Comparison of ENCODE assay signal across 16 cellular contexts in genomic region chr14:90553921-90554336, GRCh38.
DNase-seq lines count a peak whose midpoint lies in the region; ATAC-seq and TF ChIP-seq lines count a peak whose summit lies in the region.
"Had no signal": no experiment of that assay in that cellular context is flagged by ENCODE, and none has a peak within 500 bp of the region (broad histone marks: within the 10 kb centered on the region; RNA-seq: fewer than 3 reads in every experiment).

No MANE protein-coding gene starts in this region.

- H3K27ac ChIP-seq in right cardiac atrium (ENCODE audit: low read length), result peak overlapping the region; percentile 5
- peak overlapping the region in 4 of 10 donors; percentile 19 to 58 (median 24) for H3K27ac ChIP-seq in heart right ventricle
- peak overlapping the region; percentile 94 for H3K27ac ChIP-seq in caudate nucleus (ENCODE audit: low read depth, low read length)
- peak overlapping the region; percentile 11 to 81 (median 66) for H3K27ac ChIP-seq in transverse colon
- no peak overlapping the region for H3K27ac ChIP-seq in adrenal gland
- H3K27ac ChIP-seq: PC-9 had no signal

- H3K4me3 ChIP-seq in right cardiac atrium (ENCODE audit: low read length) (no peak overlapping the region), heart right ventricle (no peak overlapping the region), transverse colon (no peak overlapping the region), adrenal gland (no peak overlapping the region)
- H3K4me3 ChIP-seq: HAP-1, PC-9 had no signal

- intact Hi-C loops in right cardiac atrium (cut with DNase I) (no loop called here), heart right ventricle (cut with DNase I) (no loop called here), transverse colon (cut with DNase I; ENCODE audit: low total_unique reads) (loop anchor here (10.0 kb wide), 1 partner anchor 121 kb away; no protein-coding TSS in a partner anchor), adrenal gland (cut with DNase I) (no loop called here)

- no peaks in the 10 kb centered on the region for H3K36me3 Mint-ChIP-seq in natural killer cell treated with Interleukin-12 subunit alpha and Interleukin-12 subunit beta and Interleukin-15 and Interleukin-18, amount 100 ng/mL, for 72 hours
- H3K36me3 Mint-ChIP-seq: memory B cell had no signal

- TF ChIP-seq EP300 in transverse colon (IDR thresholded peaks at IDR 0.05; ENCODE audit: low read depth), result no peak

- peaks cover 0 to 4% (median 0%) of the 10 kb centered on the region in 9 donors for H3K36me3 ChIP-seq in heart right ventricle
- no peaks in the 10 kb centered on the region for H3K36me3 ChIP-seq in transverse colon
- no peaks in the 10 kb centered on the region for H3K36me3 ChIP-seq in adrenal gland (replicated peaks in 1 of 2)
- H3K36me3 ChIP-seq: HAP-1 had no signal

- no peak overlapping the region for H3K27ac Mint-ChIP-seq in natural killer cell treated with Interleukin-12 subunit alpha and Interleukin-12 subunit beta and Interleukin-15 and Interleukin-18, amount 100 ng/mL, for 72 hours
- H3K27ac Mint-ChIP-seq: activated CD4-positive, alpha-beta T cell treated with anti-CD3 and anti-CD28 coated beads for 36 hours; activated naive CD4-positive, alpha-beta T cell treated with anti-CD3 and anti-CD28 coated beads for 36 hours; memory B cell had no signal

- H3K27me3 Mint-ChIP-seq in natural killer cell treated with Interleukin-12 subunit alpha and Interleukin-12 subunit beta and Interleukin-15 and Interleukin-18, amount 100 ng/mL, for 72 hours, result no peaks in the 10 kb centered on the region
- H3K27me3 Mint-ChIP-seq: activated CD4-positive, alpha-beta T cell treated with anti-CD3 and anti-CD28 coated beads for 36 hours had no signal

- ATAC-seq in right cardiac atrium (no peak), heart right ventricle (no peak)
- ATAC-seq in natural killer cell treated with Interleukin-12 subunit alpha and Interleukin-12 subunit beta and Interleukin-15 and Interleukin-18, amount 100 ng/mL, for 72 hours, result no peak
- ATAC-seq: activated CD4-positive, alpha-beta T cell treated with anti-CD3 and anti-CD28 coated beads for 36 hours had no signal

- H3K27me3 ChIP-seq in right cardiac atrium (ENCODE audit: control insufficient read depth, insufficient read depth), result no peaks in the 10 kb centered on the region
- no peaks in the 10 kb centered on the region for H3K27me3 ChIP-seq in heart right ventricle
- no peaks in the 10 kb centered on the region for H3K27me3 ChIP-seq in transverse colon
- H3K27me3 ChIP-seq in adrenal gland, result no peaks in the 10 kb centered on the region

- in situ Hi-C loops in transverse colon (cut with MboI; ENCODE audit: low pct_ligation_motif_present in 1 of 4, low pct_unique_long_range_greater_than_20kb in 1 of 4, low sequenced_read_pairs in 3 of 4), result no loop called here

- H3K4me1 ChIP-seq in right cardiac atrium (ENCODE audit: control insufficient read depth, insufficient read depth, low read length) (peaks cover 8% of the 10 kb centered on the region), heart right ventricle (peaks cover 0 to 42% (median 28%) of the 10 kb centered on the region in 9 donors), transverse colon (peaks cover 0 to 14% (median 12%) of the 10 kb centered on the region in 4 donors), adrenal gland (replicated peaks in 1 of 2) (peaks cover 12 to 14% of the 10 kb centered on the region in 2 donors)
- H3K4me1 ChIP-seq: HAP-1 had no signal

- DNase-seq in right cardiac atrium (peak in 2 of 3 donors; percentile 26 to 32), heart right ventricle (no peak), caudate nucleus (lab: John Stamatoyannopoulos, UW) (peak in 7 of 61 donors; percentile 50 to 80 (median 70)), transverse colon (no peak), adrenal gland (no peak), GF-D8 (lab: John Stamatoyannopoulos, UW) (no peak)
- peak; percentile 49 for DNase-seq in natural killer cell treated with Interleukin-12 subunit alpha and Interleukin-12 subunit beta and Interleukin-15 and Interleukin-18, amount 100 ng/mL, for 72 hours (ENCODE audit: low spot score)
- no peak for DNase-seq in activated effector memory CD4-positive, alpha-beta T cell treated with Interleukin-2 at 50 U/mL for 16 hours
- DNase-seq: activated CD4-positive, alpha-beta T cell treated with anti-CD3 and anti-CD28 coated beads for 36 hours; activated CD8-positive, alpha-beta memory T cell treated with anti-CD3 and anti-CD28 coated beads, Interleukin-2, amount 50 U/mL, for 4 hours; activated naive CD4-positive, alpha-beta T cell treated with anti-CD3 and anti-CD28 coated beads for 36 hours; KG1; PC-9; T-helper 9 cell had no signal

- H3K9me3 Mint-ChIP-seq in natural killer cell treated with Interleukin-12 subunit alpha and Interleukin-12 subunit beta and Interleukin-15 and Interleukin-18, amount 100 ng/mL, for 72 hours, result no peaks in the 10 kb centered on the region
- H3K9me3 Mint-ChIP-seq: activated naive CD4-positive, alpha-beta T cell treated with anti-CD3 and anti-CD28 coated beads for 36 hours had no signal

- no peaks in the 10 kb centered on the region for H3K4me1 Mint-ChIP-seq in natural killer cell treated with Interleukin-12 subunit alpha and Interleukin-12 subunit beta and Interleukin-15 and Interleukin-18, amount 100 ng/mL, for 72 hours (ENCODE audit: low read depth in 2 of 2)
- H3K4me1 Mint-ChIP-seq: activated CD4-positive, alpha-beta T cell treated with anti-CD3 and anti-CD28 coated beads for 36 hours; memory B cell had no signal

- WGBS in right cardiac atrium, result 68% methylated on average over 9 of the region's 9 CpGs
- 75 to 80% methylated on average over 9 of the region's 9 CpGs for WGBS in heart right ventricle, 2 donors
- WGBS in transverse colon (ENCODE audit: low coverage in 1 of 2), 2 donors, result 73% methylated on average over 8 of the region's 9 CpGs; no CpG with 5 or more reads in 1 of the 2 donors
- 79 to 89% (median 84%) methylated on average over 8 to 9 of the region's 9 CpGs for whole genome bisulfite sequencing in adrenal gland, 4 donors

- no peak for TF ChIP-seq CTCF in heart right ventricle (IDR thresholded peaks at IDR 0.05)
- no peak for TF ChIP-seq CTCF in transverse colon (IDR thresholded peaks at IDR 0.05)
- no peak for TF ChIP-seq CTCF in adrenal gland (IDR thresholded peaks at IDR 0.05)

- H3K9me3 ChIP-seq in right cardiac atrium (ENCODE audit: control insufficient read depth, low read length) (no peaks in the 10 kb centered on the region), heart right ventricle (no peaks in the 10 kb centered on the region), transverse colon (no peaks in the 10 kb centered on the region), adrenal gland (replicated peaks in 1 of 3) (no peaks in the 10 kb centered on the region)
- H3K9me3 ChIP-seq: HAP-1 had no signal

- no peak overlapping the region for H3K4me3 Mint-ChIP-seq in natural killer cell treated with Interleukin-12 subunit alpha and Interleukin-12 subunit beta and Interleukin-15 and Interleukin-18, amount 100 ng/mL, for 72 hours
- H3K4me3 Mint-ChIP-seq: activated CD4-positive, alpha-beta T cell treated with anti-CD3 and anti-CD28 coated beads for 36 hours; activated naive CD4-positive, alpha-beta T cell treated with anti-CD3 and anti-CD28 coated beads for 36 hours; memory B cell had no signal

- TF ChIP-seq POLR2A in transverse colon (IDR thresholded peaks at IDR 0.05) (no peak), adrenal gland (IDR thresholded peaks at IDR 0.05) (no peak)

Comparison
In these comparisons a context has a peak if more than half of its experiments do, and no peak if none do; other contexts are left out.
1. DNase-seq: peak in right cardiac atrium (2 of 3) and natural killer cell treated with Interleukin-12 subunit alpha and Interleukin-12 subunit beta and Interleukin-15 and Interleukin-18, amount 100 ng/mL, for 72 hours (single experiment); none in heart right ventricle (0 of 2), transverse colon (single experiment), adrenal gland (0 of 7), activated effector memory CD4-positive, alpha-beta T cell treated with Interleukin-2 at 50 U/mL for 16 hours (single experiment) and GF-D8 (single experiment).
2. H3K27ac ChIP-seq: peak in right cardiac atrium (single experiment), caudate nucleus (single experiment) and transverse colon (4 of 4); none in adrenal gland (0 of 5).